ENCODE assay signal across 8 cellular contexts in the genomic region with DNA sequence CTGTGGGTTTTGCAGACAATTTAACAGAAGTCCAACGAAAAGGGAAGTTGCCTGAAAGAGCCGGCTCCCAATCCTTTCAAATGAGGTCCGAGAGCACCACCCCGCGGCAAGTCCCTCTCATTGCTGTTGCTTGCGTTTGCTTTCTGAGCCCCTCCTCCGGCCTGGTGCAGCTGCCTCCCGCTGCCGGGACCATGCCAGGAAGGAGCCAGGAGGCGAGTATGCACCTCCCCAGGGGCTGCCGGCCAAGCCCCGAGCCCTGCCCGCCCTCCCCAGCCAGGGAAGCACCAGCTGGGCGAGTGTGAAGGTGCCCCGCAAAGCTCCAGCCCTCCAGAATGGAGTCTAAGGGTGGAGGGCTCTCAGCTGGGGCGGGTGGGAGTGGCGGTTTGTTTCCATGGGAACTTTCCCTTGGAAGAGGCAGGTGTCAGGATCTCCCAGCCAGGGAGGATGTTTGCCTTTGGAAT. TPM values are rescaled to one million over a fixed set of nuclear protein-coding genes. Genes with fewer than 3 reads are reported as not detected.
DNase-seq lines count a peak whose midpoint lies in the region; ATAC-seq and TF ChIP-seq lines count a peak whose summit lies in the region.

No MANE protein-coding gene starts in this region.

- POLR2A ChIA-PET in AG04449 (lab: Yijun Ruan, JAX): no interaction called here

- no peak overlapping the region for H2AK5ac ChIP-seq in mesenchymal stem cell (ENCODE audit: low read length, severe bottlenecking)

- H3K36me3 ChIP-seq in mesenchymal stem cell (ENCODE audit: control insufficient read depth in 1 of 2, insufficient read depth in 2 of 2, low read depth in 1 of 2, low read length in 2 of 2): no peaks in the 10 kb centered on the region

- no peak overlapping the region for H3K27ac ChIP-seq in mesenchymal stem cell (ENCODE audit: low read length, poor library complexity, severe bottlenecking)

- H3K4me2 ChIP-seq in mesenchymal stem cell (ENCODE audit: low read length, poor library complexity, severe bottlenecking): peak overlapping the region; percentile 8

- H2BK12ac ChIP-seq in mesenchymal stem cell (ENCODE audit: low read length in 2 of 2): no peak overlapping the region

- no peak overlapping the region for H2BK5ac ChIP-seq in mesenchymal stem cell (ENCODE audit: low read depth, low read length, poor library complexity, severe bottlenecking)

- no peak overlapping the region for H3K9ac ChIP-seq in mesenchymal stem cell (ENCODE audit: low read length)

- H2BK120ac ChIP-seq in mesenchymal stem cell (ENCODE audit: low read depth, low read length): no peak overlapping the region

- H2BK15ac ChIP-seq in mesenchymal stem cell (ENCODE audit: low read depth, poor library complexity, severe bottlenecking): no peak overlapping the region

- no peak overlapping the region for H4K91ac ChIP-seq in mesenchymal stem cell (ENCODE audit: low read length)

- peaks cover 4% of the 10 kb centered on the region for H3K4me1 ChIP-seq in mesenchymal stem cell (ENCODE audit: control insufficient read depth, insufficient read depth, low read depth, low read length)

- H3K14ac ChIP-seq in mesenchymal stem cell (ENCODE audit: low read length in 2 of 2): no peak overlapping the region

- no peak overlapping the region for H3K18ac ChIP-seq in mesenchymal stem cell (ENCODE audit: low read depth in 1 of 2, low read length in 2 of 2)

- WGBS in mesenchymal stem cell: 5% methylated on average over 13 of the region's 17 CpGs

- peaks cover 50 to 51% of the 10 kb centered on the region in 2 donors for H3K27me3 Mint-ChIP-seq in effector memory CD8-positive, alpha-beta T cell

- H3K27ac Mint-ChIP-seq in effector memory CD8-positive, alpha-beta T cell: no peak overlapping the region

- H3K4me1 Mint-ChIP-seq in effector memory CD8-positive, alpha-beta T cell (ENCODE audit: low read depth in 2 of 2): peaks cover 0 to 6% of the 10 kb centered on the region in 2 donors

- H2AFZ ChIP-seq in mesenchymal stem cell (ENCODE audit: low read depth, low read length): no peak overlapping the region

- CTCF ChIA-PET in AG04449 (lab: Yijun Ruan, JAX): interaction anchor here (0.6 to 5.9 kb wide), 11 partner anchors 11 to 1764 kb away, joined by 3 to 51 read pairs (median 4); partner anchors contain the start of gene C10orf143

- H3K27me3 ChIP-seq in mesenchymal stem cell (ENCODE audit: control insufficient read depth in 1 of 2, insufficient read depth in 1 of 2, low read length in 2 of 2): peaks cover 22 to 71% of the 10 kb centered on the region in 2 experiments

- no peak overlapping the region for H3K23ac ChIP-seq in mesenchymal stem cell (ENCODE audit: low read length in 2 of 2)

- no peak overlapping the region for H4K8ac ChIP-seq in mesenchymal stem cell (ENCODE audit: low read length)

- no peaks in the 10 kb centered on the region for H3K9me3 Mint-ChIP-seq in effector memory CD8-positive, alpha-beta T cell

- no peak overlapping the region for H3K4me3 ChIP-seq in AG04449 (ENCODE audit: low read depth, low read length)
- H3K4me3 ChIP-seq in mesenchymal stem cell (ENCODE audit: insufficient read depth in 1 of 2, low read depth in 1 of 2, low read length in 2 of 2): no peak overlapping the region

- DNase-seq in AG04449 (ENCODE audit: low read depth, low spot score) (peak; percentile 31), NCI-H345 treated with DMSO at 0.1 percent for 48 hours (lab: John Stamatoyannopoulos, UW; ENCODE audit: unreplicated experiment) (peak; percentile 74), mesenchymal stem cell (peak; percentile 74)
- peak; percentile 23 to 66 for DNase-seq in activated CD4-positive, alpha-beta T cell treated with anti-CD3 and anti-CD28 coated beads for 24 hours (ENCODE audit: low read depth in 2 of 2)
- peak; percentile 22 to 23 (median 23) for DNase-seq in effector memory CD8-positive, alpha-beta T cell
- DNase-seq in stimulated activated CD8-positive, alpha-beta memory T cell treated with anti-CD3 and anti-CD28 coated beads, Interleukin-7, amount 100 ng/mL, for 48 hours (ENCODE audit: extremely low read depth in 1 of 2, low read depth in 1 of 2): peak; percentile 27 to 46

- ATAC-seq in GM18502 (IDR thresholded peaks at IDR 0.05; ENCODE audit: poor library complexity, unreplicated experiment) (peak; percentile 81), HG03342 (IDR thresholded peaks at IDR 0.05; ENCODE audit: unreplicated experiment) (peak; percentile 91)
- ATAC-seq in effector memory CD8-positive, alpha-beta T cell (replicated peaks): peak; percentile 35

- no peaks in the 10 kb centered on the region for H3K9me3 ChIP-seq in mesenchymal stem cell (ENCODE audit: control insufficient read depth, low read length)

- no peaks in the 10 kb centered on the region for H3K36me3 Mint-ChIP-seq in effector memory CD8-positive, alpha-beta T cell (ENCODE audit: insufficient read depth)

- no peak overlapping the region for H3K4ac ChIP-seq in mesenchymal stem cell (ENCODE audit: low read depth in 1 of 2, low read length in 2 of 2)

- TF ChIP-seq CTCF in AG04449 (IDR thresholded peaks at IDR 0.05; ENCODE audit: insufficient read depth, low read length, missing control alignments): peak; percentile 80

- no peak overlapping the region for H3K4me3 Mint-ChIP-seq in effector memory CD8-positive, alpha-beta T cell

- no peaks in the 10 kb centered on the region for H3K79me1 ChIP-seq in mesenchymal stem cell (replicated peaks; ENCODE audit: low read length, poor library complexity, severe bottlenecking)

RNA-seq across cellular contexts. Expression of gene PPP2R2D, which starts 25.8 kb away (rescaled TPM):
- polyA plus RNA-seq in mesenchymal stem cell (2013, experiment 1 of 2): 29.1 TPM
- 31.7 TPM for polyA plus RNA-seq in mesenchymal stem cell (2013, experiment 2 of 2)

Comparison
In these comparisons a context has a peak if more than half of its experiments do, and no peak if none do; other contexts are left out.
1. DNase-seq: peak in every context shown above with its lines; median percentile 74 in NCI-H345 treated with DMSO at 0.1 percent for 48 hours; 74 in mesenchymal stem cell; 44 in activated CD4-positive, alpha-beta T cell treated with anti-CD3 and anti-CD28 coated beads for 24 hours; 36 in stimulated activated CD8-positive, alpha-beta memory T cell treated with anti-CD3 and anti-CD28 coated beads, Interleukin-7, amount 100 ng/mL, for 48 hours; 31 in AG04449; 23 in effector memory CD8-positive, alpha-beta T cell.
2. ATAC-seq: peak in every context shown above with its lines; median percentile 91 in HG03342; 81 in GM18502; 35 in effector memory CD8-positive, alpha-beta T cell.